In the genomic region with DNA sequence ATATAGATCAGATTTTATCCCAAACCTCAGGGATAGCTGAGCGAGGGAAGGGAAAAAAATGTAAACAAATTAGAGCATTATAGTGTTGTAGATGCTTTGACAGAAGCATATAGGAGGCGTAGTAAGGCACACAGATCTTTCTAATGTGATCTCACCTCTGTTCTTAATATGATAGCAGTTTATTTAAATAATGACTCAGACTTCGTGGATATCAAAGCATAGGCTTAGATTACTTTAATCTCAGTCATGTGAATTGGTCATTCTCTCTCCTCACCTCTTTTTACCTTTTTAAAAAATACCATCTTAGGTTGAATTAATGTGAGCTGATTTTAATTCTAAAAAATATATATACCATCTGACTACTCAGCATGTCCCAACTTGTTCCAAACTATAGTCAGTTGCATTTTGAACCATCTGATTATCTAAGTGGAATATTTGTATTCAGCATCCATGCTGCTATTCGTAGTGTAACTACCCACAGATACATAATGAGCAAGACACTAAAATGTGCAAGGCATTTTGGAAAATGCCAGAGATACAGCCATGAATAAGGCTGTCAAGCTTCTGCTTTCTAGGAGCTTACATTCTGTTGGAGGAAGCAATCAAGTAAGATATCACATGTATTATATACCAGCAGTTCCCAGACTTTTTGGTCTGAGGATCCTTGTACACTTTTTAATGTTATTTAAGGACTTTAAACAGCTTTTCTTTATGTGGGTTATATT, we compare ENCODE assay signal across 17 cellular contexts.
DNase-seq lines count a peak whose midpoint lies in the region; FAIRE-seq and TF ChIP-seq lines count a peak whose summit lies in the region.
"Had no signal": no experiment of that assay in that cellular context is flagged by ENCODE, and none has a peak within 500 bp of the region (broad histone marks: within the 10 kb centered on the region; RNA-seq: fewer than 3 reads in every experiment).

No MANE protein-coding gene starts in this region.

- no peak overlapping the region for H3K27ac Mint-ChIP-seq in Calu3 (ENCODE audit: unreplicated experiment)
- H3K27ac Mint-ChIP-seq: activated CD8-positive, alpha-beta memory T cell treated with anti-CD3 and anti-CD28 coated beads, Interleukin-2, amount 10 ng/mL, durations not matched to agents 7 days and 5 days; activated naive CD4-positive, alpha-beta T cell treated with anti-CD3 and anti-CD28 coated beads, Interleukin-2, amount 10 ng/mL, durations not matched to agents 7 days and 5 days; natural killer cell treated with Interleukin-12 subunit alpha and Interleukin-12 subunit beta and Interleukin-15 and Interleukin-18, amount 100 ng/mL, for 72 hours; stimulated activated naive B cell treated with anti-CD40 and anti-IgM and Interleukin-4, amounts not matched to agents 10 μg/mL and 1 μg/mL and 100 μg/mL, for 72 hours; WTC11 had no signal

- H3K79me2 ChIP-seq in osteoblast (ENCODE audit: insufficient read depth, low read length): peaks cover 48% of the 10 kb centered on the region

- H4K20me1 ChIP-seq in osteoblast (ENCODE audit: insufficient read depth, low read length): peaks cover 5% of the 10 kb centered on the region

- TF ChIP-seq CTCF in choroid plexus epithelial cell (conservative IDR thresholded peaks at IDR 0.05; ENCODE audit: low read depth, low read length) (no peak), osteoblast (IDR thresholded peaks at IDR 0.05; ENCODE audit: extremely low read depth, low read depth, low read length) (no peak), Calu3 (IDR thresholded peaks at IDR 0.05; ENCODE audit: unreplicated experiment) (no peak)

- TF ChIP-seq POLR2A in GM12891 (IDR thresholded peaks at IDR 0.05; ENCODE audit: low read depth, low read length): no peak

- H3K4me3 ChIP-seq in choroid plexus epithelial cell (ENCODE audit: low read depth, low read length) (no peak overlapping the region), osteoblast (ENCODE audit: insufficient read depth, low read length) (no peak overlapping the region)
- H3K4me3 ChIP-seq: hepatocyte had no signal

- BruUV-seq in Calu3 (replicated peaks; lab: Mats Ljungman, UMichigan): no TSS peak

- DNase-seq in GM12891 (ENCODE audit: insufficient read length, low spot score) (no peak), NCI-H460 (ENCODE audit: extremely low read depth, low read depth) (peak; percentile 14), choroid plexus epithelial cell (ENCODE audit: low read depth) (peak; percentile 55), osteoblast (ENCODE audit: insufficient read length, low spot score, missing footprints) (no peak), Calu3 (no peak), NCI-H510A (lab: John Stamatoyannopoulos, UW) (no peak), putamen (ENCODE audit: low spot score) (no peak)
- DNase-seq: activated CD8-positive, alpha-beta memory T cell treated with anti-CD3 and anti-CD28 coated beads, Interleukin-2, amount 10 ng/mL, durations not matched to agents 7 days and 5 days; activated naive CD4-positive, alpha-beta T cell treated with anti-CD3 and anti-CD28 coated beads, Interleukin-2, amount 10 ng/mL, durations not matched to agents 7 days and 5 days; CD4-positive, CD25-positive, alpha-beta regulatory T cell; GDM1; NCI-H2171; stimulated activated CD4-positive, alpha-beta T cell treated with anti-CD3 and anti-CD28 coated beads, Interleukin-4, amount 100 ng/mL, for 4 hours; stimulated activated naive B cell treated with anti-CD40 and anti-IgM and Interleukin-4, amounts not matched to agents 10 μg/mL and 1 μg/mL and 100 μg/mL, for 72 hours had no signal

- no peaks in the 10 kb centered on the region for H3K9me3 Mint-ChIP-seq in Calu3 (ENCODE audit: low read depth, unreplicated experiment)
- H3K9me3 Mint-ChIP-seq: activated naive CD4-positive, alpha-beta T cell treated with anti-CD3 and anti-CD28 coated beads, Interleukin-2, amount 10 ng/mL, durations not matched to agents 7 days and 5 days; CD4-positive, CD25-positive, alpha-beta regulatory T cell; natural killer cell treated with Interleukin-12 subunit alpha and Interleukin-12 subunit beta and Interleukin-15 and Interleukin-18, amount 100 ng/mL, for 72 hours; stimulated activated naive B cell treated with anti-CD40 and anti-IgM and Interleukin-4, amounts not matched to agents 10 μg/mL and 1 μg/mL and 100 μg/mL, for 72 hours; WTC11 had no signal

- no peaks in the 10 kb centered on the region for H3K9me3 ChIP-seq in osteoblast (ENCODE audit: low read depth, low read length)

- H3K36me3 ChIP-seq in osteoblast (ENCODE audit: insufficient read depth, low read length): no peaks in the 10 kb centered on the region

- H3K4me1 ChIP-seq in osteoblast (ENCODE audit: insufficient read depth, low read length): peaks cover 34% of the 10 kb centered on the region

- FAIRE-seq in GM12891 (lab: Jason Lieb, UNC): peak; percentile 31

- H3K27me3 Mint-ChIP-seq in Calu3 (ENCODE audit: unreplicated experiment): no peaks in the 10 kb centered on the region
- H3K27me3 Mint-ChIP-seq: activated CD8-positive, alpha-beta memory T cell treated with anti-CD3 and anti-CD28 coated beads, Interleukin-2, amount 10 ng/mL, durations not matched to agents 7 days and 5 days; activated naive CD4-positive, alpha-beta T cell treated with anti-CD3 and anti-CD28 coated beads, Interleukin-2, amount 10 ng/mL, durations not matched to agents 7 days and 5 days; CD4-positive, CD25-positive, alpha-beta regulatory T cell; natural killer cell treated with Interleukin-12 subunit alpha and Interleukin-12 subunit beta and Interleukin-15 and Interleukin-18, amount 100 ng/mL, for 72 hours; stimulated activated naive B cell treated with anti-CD40 and anti-IgM and Interleukin-4, amounts not matched to agents 10 μg/mL and 1 μg/mL and 100 μg/mL, for 72 hours had no signal

- H2AFZ ChIP-seq in osteoblast (ENCODE audit: low read length): no peak overlapping the region
- H2AFZ ChIP-seq: hepatocyte had no signal

- intact Hi-C loops in Calu3 (cut with micrococcal nuclease; ENCODE audit: unreplicated experiment): no loop called here

- no peak overlapping the region for H3K4me3 Mint-ChIP-seq in Calu3 (ENCODE audit: low read depth, unreplicated experiment)
- H3K4me3 Mint-ChIP-seq: activated CD8-positive, alpha-beta memory T cell treated with anti-CD3 and anti-CD28 coated beads, Interleukin-2, amount 10 ng/mL, durations not matched to agents 7 days and 5 days; activated naive CD4-positive, alpha-beta T cell treated with anti-CD3 and anti-CD28 coated beads, Interleukin-2, amount 10 ng/mL, durations not matched to agents 7 days and 5 days; CD4-positive, CD25-positive, alpha-beta regulatory T cell; natural killer cell treated with Interleukin-12 subunit alpha and Interleukin-12 subunit beta and Interleukin-15 and Interleukin-18, amount 100 ng/mL, for 72 hours; stimulated activated naive B cell treated with anti-CD40 and anti-IgM and Interleukin-4, amounts not matched to agents 10 μg/mL and 1 μg/mL and 100 μg/mL, for 72 hours; WTC11 had no signal

- peaks cover 41% of the 10 kb centered on the region for H3K4me1 Mint-ChIP-seq in Calu3 (ENCODE audit: low read depth, unreplicated experiment)
- H3K4me1 Mint-ChIP-seq: activated naive CD4-positive, alpha-beta T cell treated with anti-CD3 and anti-CD28 coated beads, Interleukin-2, amount 10 ng/mL, durations not matched to agents 7 days and 5 days had no signal

- no peaks in the 10 kb centered on the region for H3K36me3 Mint-ChIP-seq in Calu3 (ENCODE audit: insufficient read depth, unreplicated experiment)
- H3K36me3 Mint-ChIP-seq: activated CD8-positive, alpha-beta memory T cell treated with anti-CD3 and anti-CD28 coated beads, Interleukin-2, amount 10 ng/mL, durations not matched to agents 7 days and 5 days; activated naive CD4-positive, alpha-beta T cell treated with anti-CD3 and anti-CD28 coated beads, Interleukin-2, amount 10 ng/mL, durations not matched to agents 7 days and 5 days; CD4-positive, CD25-positive, alpha-beta regulatory T cell; natural killer cell treated with Interleukin-12 subunit alpha and Interleukin-12 subunit beta and Interleukin-15 and Interleukin-18, amount 100 ng/mL, for 72 hours; stimulated activated naive B cell treated with anti-CD40 and anti-IgM and Interleukin-4, amounts not matched to agents 10 μg/mL and 1 μg/mL and 100 μg/mL, for 72 hours; WTC11 had no signal

- peak overlapping the region; percentile 3 for H3K4me2 ChIP-seq in osteoblast (ENCODE audit: insufficient read depth, low read length)
- H3K4me2 ChIP-seq: hepatocyte had no signal

- CTCF ChIA-PET in Calu3 (lab: Charles Lee): no interaction called here

- peak overlapping the region; percentile 17 for H3K27ac ChIP-seq in osteoblast (ENCODE audit: low read depth, low read length)
- H3K27ac ChIP-seq: hepatocyte had no signal

- no peaks in the 10 kb centered on the region for H3K27me3 ChIP-seq in osteoblast (ENCODE audit: insufficient read depth, low read length)
- H3K27me3 ChIP-seq: hepatocyte had no signal

TF ChIP-seq in GM12891, 5 proteins besides CTCF, POLR2A, EP300 and RAD21:
- TF ChIP-seq SPI1 (IDR thresholded peaks at IDR 0.05; ENCODE audit: low read depth, low read length): no peak
- TF ChIP-seq POU2F2 (IDR thresholded peaks at IDR 0.05; ENCODE audit: low read depth, low read length): no peak
- TF ChIP-seq PAX5 (IDR thresholded peaks at IDR 0.05; ENCODE audit: insufficient read depth, low read length, severe bottlenecking): no peak
- no peak for TF ChIP-seq TAF1 (IDR thresholded peaks at IDR 0.05; ENCODE audit: low read depth, low read length)
- no peak for TF ChIP-seq POLR2AphosphoS5 (IDR thresholded peaks at IDR 0.05; ENCODE audit: low read depth, low read length)
TF ChIP-seq in GM12891: peak in this region for 0.

Comparison
In these comparisons a context has a peak if more than half of its experiments do, and no peak if none do; other contexts are left out.
1. DNase-seq: peak in NCI-H460 (single experiment) and choroid plexus epithelial cell (single experiment); none in GM12891 (single experiment), osteoblast (single experiment), Calu3 (single experiment), NCI-H510A (single experiment) and putamen (single experiment).